In genomic region chr13:98142427-98143156, GRCh38 we compare ENCODE assay signal across 1 cellular context.
TF ChIP-seq lines count a peak whose summit lies in the region.

TSS of gene FARP1 (plus strand) at chr13:98143094. CDS start at chr13:98213243, 70,149 bp downstream.

TF ChIP-seq in HepG2, 621 proteins besides CTCF, POLR2A, EP300 and RAD21 (continued from another document and continues in another):
- TF ChIP-seq, protein P1, sequence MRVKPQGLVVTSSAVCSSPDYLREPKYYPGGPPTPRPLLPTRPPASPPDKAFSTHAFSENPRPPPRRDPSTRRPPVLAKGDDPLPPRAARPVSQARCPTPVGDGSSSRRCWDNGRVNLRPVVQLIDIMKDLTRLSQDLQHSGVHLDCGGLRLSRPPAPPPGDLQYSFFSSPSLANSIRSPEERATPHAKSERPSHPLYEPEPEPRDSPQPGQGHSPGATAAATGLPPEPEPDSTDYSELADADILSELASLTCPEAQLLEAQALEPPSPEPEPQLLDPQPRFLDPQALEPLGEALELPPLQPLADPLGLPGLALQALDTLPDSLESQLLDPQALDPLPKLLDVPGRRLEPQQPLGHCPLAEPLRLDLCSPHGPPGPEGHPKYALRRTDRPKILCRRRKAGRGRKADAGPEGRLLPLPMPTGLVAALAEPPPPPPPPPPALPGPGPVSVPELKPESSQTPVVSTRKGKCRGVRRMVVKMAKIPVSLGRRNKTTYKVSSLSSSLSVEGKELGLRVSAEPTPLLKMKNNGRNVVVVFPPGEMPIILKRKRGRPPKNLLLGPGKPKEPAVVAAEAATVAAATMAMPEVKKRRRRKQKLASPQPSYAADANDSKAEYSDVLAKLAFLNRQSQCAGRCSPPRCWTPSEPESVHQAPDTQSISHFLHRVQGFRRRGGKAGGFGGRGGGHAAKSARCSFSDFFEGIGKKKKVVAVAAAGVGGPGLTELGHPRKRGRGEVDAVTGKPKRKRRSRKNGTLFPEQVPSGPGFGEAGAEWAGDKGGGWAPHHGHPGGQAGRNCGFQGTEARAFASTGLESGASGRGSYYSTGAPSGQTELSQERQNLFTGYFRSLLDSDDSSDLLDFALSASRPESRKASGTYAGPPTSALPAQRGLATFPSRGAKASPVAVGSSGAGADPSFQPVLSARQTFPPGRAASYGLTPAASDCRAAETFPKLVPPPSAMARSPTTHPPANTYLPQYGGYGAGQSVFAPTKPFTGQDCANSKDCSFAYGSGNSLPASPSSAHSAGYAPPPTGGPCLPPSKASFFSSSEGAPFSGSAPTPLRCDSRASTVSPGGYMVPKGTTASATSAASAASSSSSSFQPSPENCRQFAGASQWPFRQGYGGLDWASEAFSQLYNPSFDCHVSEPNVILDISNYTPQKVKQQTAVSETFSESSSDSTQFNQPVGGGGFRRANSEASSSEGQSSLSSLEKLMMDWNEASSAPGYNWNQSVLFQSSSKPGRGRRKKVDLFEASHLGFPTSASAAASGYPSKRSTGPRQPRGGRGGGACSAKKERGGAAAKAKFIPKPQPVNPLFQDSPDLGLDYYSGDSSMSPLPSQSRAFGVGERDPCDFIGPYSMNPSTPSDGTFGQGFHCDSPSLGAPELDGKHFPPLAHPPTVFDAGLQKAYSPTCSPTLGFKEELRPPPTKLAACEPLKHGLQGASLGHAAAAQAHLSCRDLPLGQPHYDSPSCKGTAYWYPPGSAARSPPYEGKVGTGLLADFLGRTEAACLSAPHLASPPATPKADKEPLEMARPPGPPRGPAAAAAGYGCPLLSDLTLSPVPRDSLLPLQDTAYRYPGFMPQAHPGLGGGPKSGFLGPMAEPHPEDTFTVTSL (CRISPR knock-in tag; IDR thresholded peaks at IDR 0.05; ENCODE audit: borderline replicate concordance): peak; percentile 53; the same call in 1 of the 2 replicates
- no peak for TF ChIP-seq ZNF780A (CRISPR knock-in tag; IDR thresholded peaks at IDR 0.05)
- no peak for TF ChIP-seq ZNF235 (CRISPR knock-in tag; IDR thresholded peaks at IDR 0.05; ENCODE audit: borderline replicate concordance)
- TF ChIP-seq PHB2 (IDR thresholded peaks at IDR 0.05; ENCODE audit: partially characterized antibody): no peak
- TF ChIP-seq ZNF20 (CRISPR knock-in tag; IDR thresholded peaks at IDR 0.05): 0 out of 2 replicates have a peak, but pooled peaks have one; percentile 24
- peak; percentile 87 for TF ChIP-seq ZNF414 (CRISPR knock-in tag; IDR thresholded peaks at IDR 0.05)
- TF ChIP-seq SP5 (CRISPR knock-in tag; IDR thresholded peaks at IDR 0.05; ENCODE audit: borderline replicate concordance, low read depth): peak; percentile 33
- TF ChIP-seq ZNF703 (CRISPR knock-in tag; IDR thresholded peaks at IDR 0.05; ENCODE audit: borderline replicate concordance): no peak
- no peak for TF ChIP-seq ZBTB26 (CRISPR knock-in tag; IDR thresholded peaks at IDR 0.05; ENCODE audit: borderline replicate concordance)
- TF ChIP-seq ZNF510 (CRISPR knock-in tag; IDR thresholded peaks at IDR 0.05; ENCODE audit: low read depth): peak; percentile 93; the same call in 1 of the 2 replicates
- TF ChIP-seq, protein P2, sequence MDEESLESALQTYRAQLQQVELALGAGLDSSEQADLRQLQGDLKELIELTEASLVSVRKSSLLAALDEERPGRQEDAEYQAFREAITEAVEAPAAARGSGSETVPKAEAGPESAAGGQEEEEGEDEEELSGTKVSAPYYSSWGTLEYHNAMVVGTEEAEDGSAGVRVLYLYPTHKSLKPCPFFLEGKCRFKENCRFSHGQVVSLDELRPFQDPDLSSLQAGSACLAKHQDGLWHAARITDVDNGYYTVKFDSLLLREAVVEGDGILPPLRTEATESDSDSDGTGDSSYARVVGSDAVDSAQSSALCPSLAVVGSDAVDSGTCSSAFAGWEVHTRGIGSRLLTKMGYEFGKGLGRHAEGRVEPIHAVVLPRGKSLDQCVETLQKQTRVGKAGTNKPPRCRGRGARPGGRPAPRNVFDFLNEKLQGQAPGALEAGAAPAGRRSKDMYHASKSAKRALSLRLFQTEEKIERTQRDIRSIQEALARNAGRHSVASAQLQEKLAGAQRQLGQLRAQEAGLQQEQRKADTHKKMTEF (CRISPR knock-in tag; IDR thresholded peaks at IDR 0.05): peak; percentile 64; the same call in 1 of the 2 replicates
- TF ChIP-seq ZNF841 (CRISPR knock-in tag; IDR thresholded peaks at IDR 0.05; ENCODE audit: borderline replicate concordance): no peak
- peak; percentile 71; the same call in 1 of the 2 replicates for TF ChIP-seq KAT7 (CRISPR knock-in tag; IDR thresholded peaks at IDR 0.05; ENCODE audit: borderline replicate concordance)
- TF ChIP-seq ZNF615 (CRISPR knock-in tag; IDR thresholded peaks at IDR 0.05; ENCODE audit: borderline replicate concordance): 0 out of 2 replicates have a peak, but pooled peaks have one; percentile 84
- no peak; the same call in 1 of the 2 replicates for TF ChIP-seq ZNF784 (CRISPR knock-in tag; IDR thresholded peaks at IDR 0.05; ENCODE audit: borderline replicate concordance)
- TF ChIP-seq HOXA9 (CRISPR knock-in tag; IDR thresholded peaks at IDR 0.05; ENCODE audit: borderline replicate concordance): 0 out of 2 replicates have a peak, but pooled peaks have one; percentile 6
- no peak for TF ChIP-seq ZFP36L2 (CRISPR knock-in tag; IDR thresholded peaks at IDR 0.05)
- peak; percentile 59; the same call in 1 of the 2 replicates for TF ChIP-seq SAFB2 (CRISPR knock-in tag; IDR thresholded peaks at IDR 0.05; ENCODE audit: borderline replicate concordance, low read depth)
- no peak for TF ChIP-seq ATF6 (CRISPR knock-in tag; conservative IDR thresholded peaks at IDR 0.05)
- 0 out of 2 replicates have a peak, but pooled peaks have one; percentile 35 for TF ChIP-seq ZSCAN30 (CRISPR knock-in tag; IDR thresholded peaks at IDR 0.05)
- TF ChIP-seq ZNF460 (CRISPR knock-in tag; IDR thresholded peaks at IDR 0.05; ENCODE audit: borderline replicate concordance): no peak
- no peak for TF ChIP-seq CHD4 (IDR thresholded peaks at IDR 0.05; ENCODE audit: borderline replicate concordance, low read length)
- no peak for TF ChIP-seq ZNF781 (CRISPR knock-in tag; IDR thresholded peaks at IDR 0.05; ENCODE audit: borderline replicate concordance, not compliant biosample characterization)
- TF ChIP-seq ZNF605 (CRISPR knock-in tag; IDR thresholded peaks at IDR 0.05): peak; percentile 75; the same call in 1 of the 2 replicates
- TF ChIP-seq AKAP8 (CRISPR knock-in tag; IDR thresholded peaks at IDR 0.05): no peak
- TF ChIP-seq ZKSCAN5 (CRISPR knock-in tag; IDR thresholded peaks at IDR 0.05): no peak; the same call in 1 of the 2 replicates
- TF ChIP-seq AGO2 (optimal IDR thresholded peaks at IDR 0.05; ENCODE audit: low read depth, low read length): no peak
- no peak for TF ChIP-seq MZF1 (CRISPR knock-in tag; IDR thresholded peaks at IDR 0.05; ENCODE audit: borderline replicate concordance)
- TF ChIP-seq NFKB2 (CRISPR knock-in tag; IDR thresholded peaks at IDR 0.05; ENCODE audit: borderline replicate concordance): no peak; the same call in 1 of the 2 replicates
- peak; percentile 95 for TF ChIP-seq ZNF687 (CRISPR knock-in tag; IDR thresholded peaks at IDR 0.05)
- TF ChIP-seq BCL3 (CRISPR knock-in tag; IDR thresholded peaks at IDR 0.05): no peak
- no peak for TF ChIP-seq SNAPC5 (CRISPR knock-in tag; IDR thresholded peaks at IDR 0.05; ENCODE audit: borderline replicate concordance)
- TF ChIP-seq ZSCAN29 (CRISPR knock-in tag; conservative IDR thresholded peaks at IDR 0.05): peak; percentile 79; the same call in 1 of the 2 replicates
- peak; percentile 72; the same call in 1 of the 2 replicates for TF ChIP-seq ZNF558 (CRISPR knock-in tag; IDR thresholded peaks at IDR 0.05; ENCODE audit: borderline replicate concordance)
- TF ChIP-seq MIER2 (CRISPR knock-in tag; IDR thresholded peaks at IDR 0.05): no peak
- no peak for TF ChIP-seq SRSF4 (IDR thresholded peaks at IDR 0.05; ENCODE audit: low read depth, low read length, poor library complexity, severe bottlenecking)
- no peak; the same call in 1 of the 2 replicates for TF ChIP-seq HBP1 (CRISPR knock-in tag; IDR thresholded peaks at IDR 0.05; ENCODE audit: low read depth)
- TF ChIP-seq ZNF644 (CRISPR knock-in tag; IDR thresholded peaks at IDR 0.05; ENCODE audit: low read depth): no peak
- peak; percentile 35 for TF ChIP-seq HNRNPK (IDR thresholded peaks at IDR 0.05; ENCODE audit: low read depth, low read length, poor library complexity, severe bottlenecking)
- TF ChIP-seq GATAD1 (CRISPR knock-in tag; IDR thresholded peaks at IDR 0.05): 0 out of 2 replicates have a peak, but pooled peaks have one; percentile 10
- no peak; the same call in 1 of the 2 replicates for TF ChIP-seq THAP11 (CRISPR knock-in tag; IDR thresholded peaks at IDR 0.05)
- no peak; the same call in 1 of the 2 replicates for TF ChIP-seq SOX5 (CRISPR knock-in tag; IDR thresholded peaks at IDR 0.05; ENCODE audit: borderline replicate concordance)
